ENCODE assay signal across 1 cellular context in genomic region chr19:39085392-39085791, GRCh38.
TF ChIP-seq lines count a peak whose summit lies in the region.

No MANE protein-coding gene starts in this region.

TF ChIP-seq in WTC11, 78 proteins besides CTCF, POLR2A, EP300 and RAD21 (continued from another document):
- no peak for TF ChIP-seq PRDM15 (CRISPR knock-in tag; IDR thresholded peaks at IDR 0.05)
- no peak for TF ChIP-seq JAZF1 (CRISPR knock-in tag; IDR thresholded peaks at IDR 0.05)
- no peak for TF ChIP-seq MYBL2 (CRISPR knock-in tag; IDR thresholded peaks at IDR 0.05)
- TF ChIP-seq ATF1 (CRISPR knock-in tag; IDR thresholded peaks at IDR 0.05) = no peak
- no peak for TF ChIP-seq GTF2I (CRISPR knock-in tag; conservative IDR thresholded peaks at IDR 0.05)
- no peak for TF ChIP-seq CBFB (CRISPR knock-in tag; IDR thresholded peaks at IDR 0.05; ENCODE audit: low read depth)
- TF ChIP-seq, protein P1, sequence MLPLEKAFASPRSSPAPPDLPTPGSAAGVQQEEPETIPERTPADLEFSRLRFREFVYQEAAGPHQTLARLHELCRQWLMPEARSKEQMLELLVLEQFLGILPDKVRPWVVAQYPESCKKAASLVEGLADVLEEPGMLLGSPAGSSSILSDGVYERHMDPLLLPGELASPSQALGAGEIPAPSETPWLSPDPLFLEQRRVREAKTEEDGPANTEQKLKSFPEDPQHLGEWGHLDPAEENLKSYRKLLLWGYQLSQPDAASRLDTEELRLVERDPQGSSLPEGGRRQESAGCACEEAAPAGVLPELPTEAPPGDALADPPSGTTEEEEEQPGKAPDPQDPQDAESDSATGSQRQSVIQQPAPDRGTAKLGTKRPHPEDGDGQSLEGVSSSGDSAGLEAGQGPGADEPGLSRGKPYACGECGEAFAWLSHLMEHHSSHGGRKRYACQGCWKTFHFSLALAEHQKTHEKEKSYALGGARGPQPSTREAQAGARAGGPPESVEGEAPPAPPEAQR (CRISPR knock-in tag; IDR thresholded peaks at IDR 0.05) = no peak
- no peak for TF ChIP-seq GABPB1 (CRISPR knock-in tag; IDR thresholded peaks at IDR 0.05)
- no peak for TF ChIP-seq ZNF416 (CRISPR knock-in tag; IDR thresholded peaks at IDR 0.05)
